Comparison of ENCODE assay signal across 8 cellular contexts in genomic region chr3:196631655-196632032, GRCh38. TPM values are rescaled to one million over a fixed set of nuclear protein-coding genes. Genes with fewer than 3 reads are reported as not detected.
DNase-seq lines count a peak whose midpoint lies in the region; ATAC-seq and TF ChIP-seq lines count a peak whose summit lies in the region.

No MANE protein-coding gene starts in this region.

- no peaks in the 10 kb centered on the region for H3K36me3 Mint-ChIP-seq in T-cell

- TF ChIP-seq CTCF in fibroblast of pulmonary artery (IDR thresholded peaks at IDR 0.05; ENCODE audit: low read length, missing control alignments), result no peak

- DNase-seq in activated CD8-positive, alpha-beta memory T cell treated with anti-CD3 and anti-CD28 coated beads, Interleukin-2, amount 50 U/mL, for 4 hours, result peak; percentile 22
- no peak for DNase-seq in activated CD8-positive, alpha-beta memory T cell treated with anti-CD3 and anti-CD28 coated beads, Interleukin-2, amount 50 U/mL, for 48 hours
- peak in 1 of 34 experiments; percentile 30 for DNase-seq in T-cell
- DNase-seq in fibroblast of pulmonary artery (ENCODE audit: low read depth), result no peak
- no peak for DNase-seq in kidney glomerular epithelial cell (lab: John Stamatoyannopoulos, UW)

- H3K9ac ChIP-seq in skeletal muscle tissue (ENCODE audit: low read depth in 1 of 3, low read length in 3 of 3), result peak overlapping the region in 2 of 3 donors; percentile 66 to 84

- POLR2A ChIA-PET in T-cell (lab: Charles Lee), result interaction anchor here (0.7 to 0.9 kb wide), 3 partner anchors 9 to 45 kb away, joined by 3 to 4 read pairs (median 3); no protein-coding TSS in a partner anchor

- H3K4me1 Mint-ChIP-seq in T-cell, result peaks cover 54 to 63% (median 60%) of the 10 kb centered on the region in 3 donors

- H3K4me3 ChIP-seq in fibroblast of pulmonary artery (replicated peaks; ENCODE audit: low read depth, low read length) (peak overlapping the region; percentile 65), skeletal muscle tissue (ENCODE audit: low read length in 3 of 3) (peak overlapping the region; percentile 81 to 87 (median 83))

- no peaks in the 10 kb centered on the region for H3K27me3 Mint-ChIP-seq in T-cell

- peak overlapping the region; percentile 95 to 98 for H3K27ac Mint-ChIP-seq in T-cell

- ATAC-seq in T-cell (replicated peaks in 1 of 4) (peak in 2 of 4 experiments; percentile 0 to 2), HG02938 (IDR thresholded peaks at IDR 0.05; ENCODE audit: unreplicated experiment) (no peak), HG02852 (IDR thresholded peaks at IDR 0.05; ENCODE audit: unreplicated experiment) (no peak)

- H3K9me3 Mint-ChIP-seq in T-cell, result no peaks in the 10 kb centered on the region

- no peaks in the 10 kb centered on the region for H3K9me3 ChIP-seq in skeletal muscle tissue (ENCODE audit: control insufficient read depth in 3 of 3, low read length in 3 of 3)

- peaks cover 6 to 12% (median 7%) of the 10 kb centered on the region in 3 donors for H3K4me1 ChIP-seq in skeletal muscle tissue (ENCODE audit: control insufficient read depth in 3 of 3, insufficient read depth in 3 of 3, low read length in 3 of 3)

- H3K27ac ChIP-seq in skeletal muscle tissue (ENCODE audit: low read depth, low read length), result peak overlapping the region; percentile 70

- H3K27me3 ChIP-seq in skeletal muscle tissue (ENCODE audit: control insufficient read depth in 3 of 3, insufficient read depth in 3 of 3, low read length in 3 of 3), result peaks cover 0 to 7% (median 6%) of the 10 kb centered on the region in 3 donors

- H3K4me3 Mint-ChIP-seq in T-cell, result peak overlapping the region; percentile 81 to 88 (median 86)

- H3K36me3 ChIP-seq in skeletal muscle tissue (ENCODE audit: control insufficient read depth in 3 of 3, insufficient read depth in 3 of 3, low read length in 3 of 3), result no peaks in the 10 kb centered on the region

- CTCF ChIA-PET in T-cell (lab: Charles Lee), result interaction anchor here (0.7 to 1.4 kb wide), 9 partner anchors 9 to 64 kb away, joined by 3 to 19 read pairs (median 3); partner anchors contain the start of genes FBXO45 (in 1 of the 2) and WDR53 (in 1 of the 2)

RNA-seq across cellular contexts. Expression of gene NRROS, which starts 7.8 kb away (rescaled TPM):
- 10 to 100 TPM in 4 of 5 donors, 1 to 10 TPM in 1; 7.6 to 16.8 (median 15.6) TPM for total RNA-seq in T-cell
- 1.6 TPM for total RNA-seq in skeletal muscle tissue
